8 cellular contexts compared by ENCODE assay signal in genomic region chr11:103091441-103091809, GRCh38. TPM values are rescaled to one million over a fixed set of nuclear protein-coding genes. Genes with fewer than 3 reads are reported as not detected.
DNase-seq lines count a peak whose midpoint lies in the region; ATAC-seq and TF ChIP-seq lines count a peak whose summit lies in the region.

No MANE protein-coding gene starts in this region.

- ATAC-seq in GM21381 (IDR thresholded peaks at IDR 0.05; ENCODE audit: unreplicated experiment) (peak; percentile 36), T-cell (replicated peaks in 1 of 4) (peak; percentile 53 to 58 (median 58))

- DNase-seq in DMS 273 treated with DMSO at 0.1 percent for 48 hours (lab: John Stamatoyannopoulos, UW): peak; percentile 35
- DNase-seq in HT-29 (ENCODE audit: low spot score): peak; percentile 64
- peak in 25 of 34 experiments; percentile 4 to 37 (median 20) for DNase-seq in T-cell
- no peak for DNase-seq in astrocyte of the cerebellum (ENCODE audit: low read depth)
- DNase-seq in dedifferentiated amniotic fluid mesenchymal stem cell (ENCODE audit: extremely low spot score): no peak

- peaks cover 13% of the 10 kb centered on the region for H3K36me3 Mint-ChIP-seq in T-cell

- H3K9ac ChIP-seq in iPS-18a (ENCODE audit: low read length): peak overlapping the region; percentile 99
- H3K9ac ChIP-seq in skeletal muscle tissue (ENCODE audit: low read depth in 1 of 3, low read length in 3 of 3): peak overlapping the region; percentile 87 to 93 (median 90)

- H3K36me3 ChIP-seq in iPS-18a (ENCODE audit: control insufficient read depth, low read depth, low read length): peaks cover 16% of the 10 kb centered on the region
- peaks cover 0 to 4% (median 3%) of the 10 kb centered on the region in 3 donors for H3K36me3 ChIP-seq in skeletal muscle tissue (ENCODE audit: control insufficient read depth in 3 of 3, insufficient read depth in 3 of 3, low read length in 3 of 3)

- H3K4me3 ChIP-seq in astrocyte of the cerebellum (ENCODE audit: low read depth, low read length): peak overlapping the region; percentile 82
- peak overlapping the region; percentile 90 for H3K4me3 ChIP-seq in iPS-18a (ENCODE audit: low read length)
- H3K4me3 ChIP-seq in skeletal muscle tissue (ENCODE audit: low read length in 3 of 3): peak overlapping the region; percentile 80 to 92 (median 83)

- H3K4me1 Mint-ChIP-seq in T-cell: peaks cover 30 to 40% (median 35%) of the 10 kb centered on the region in 3 donors

- H3K27ac ChIP-seq in iPS-18a (ENCODE audit: low read length) (peak overlapping the region; percentile 51), skeletal muscle tissue (ENCODE audit: low read depth, low read length) (peak overlapping the region; percentile 80)

- H3K4me3 Mint-ChIP-seq in T-cell: peak overlapping the region; percentile 82 to 96 (median 89)

- no peaks in the 10 kb centered on the region for H3K9me3 ChIP-seq in iPS-18a (ENCODE audit: control insufficient read depth, low read depth, low read length)
- no peaks in the 10 kb centered on the region for H3K9me3 ChIP-seq in skeletal muscle tissue (ENCODE audit: control insufficient read depth in 3 of 3, low read length in 3 of 3)

- in situ Hi-C loops in astrocyte of the cerebellum (cut with HindIII; ENCODE audit: low sequenced_read_pairs): no loop called here

- peaks cover 12 to 28% of the 10 kb centered on the region in 2 donors for H3K27me3 Mint-ChIP-seq in T-cell

- CTCF ChIA-PET in T-cell (lab: Charles Lee): interaction anchor here in 1 of 2 donors (0.6 to 1.8 kb wide), 6 partner anchors 9 to 621 kb away, joined by 4 to 17 read pairs (median 6); partner anchors contain the start of gene DYNC2H1

- H3K27ac Mint-ChIP-seq in T-cell: peak overlapping the region; percentile 59 to 87

- no peak for TF ChIP-seq CTCF in astrocyte of the cerebellum (IDR thresholded peaks at IDR 0.05; ENCODE audit: low read depth, low read length, missing control alignments)

- H3K9me3 Mint-ChIP-seq in T-cell: peaks cover 0 to 5% (median 0%) of the 10 kb centered on the region in 3 donors

- H3K27me3 ChIP-seq in iPS-18a (ENCODE audit: control insufficient read depth, insufficient read depth, low read length): peaks cover 5% of the 10 kb centered on the region
- H3K27me3 ChIP-seq in skeletal muscle tissue (ENCODE audit: control insufficient read depth in 3 of 3, insufficient read depth in 3 of 3, low read length in 3 of 3): peaks cover 0 to 11% (median 6%) of the 10 kb centered on the region in 3 donors

- POLR2A ChIA-PET in T-cell (lab: Charles Lee): interaction anchor here in 1 of 2 donors (1.2 to 3.7 kb wide), 3 partner anchors 16 to 21 kb away, joined by 3 to 20 read pairs (median 4); partner anchors contain the start of gene DYNC2H1

- H3K4me1 ChIP-seq in iPS-18a (ENCODE audit: control insufficient read depth, low read depth, low read length) (no peaks in the 10 kb centered on the region), skeletal muscle tissue (ENCODE audit: control insufficient read depth in 3 of 3, insufficient read depth in 3 of 3, low read length in 3 of 3) (peaks cover 5 to 16% (median 11%) of the 10 kb centered on the region in 3 donors)

RNA-seq across cellular contexts. Expression of gene DCUN1D5, which starts 0.5 kb away (rescaled TPM):
- 203 and 220 TPM in 2 replicates for total RNA-seq in HT-29 (2014; rRNA removed; shearing (Covaris generic))
- total RNA-seq in T-cell: 10 to 100 TPM; 13.1 to 19.2 (median 15.6) TPM
- 33.9 TPM for total RNA-seq in skeletal muscle tissue

RNA-seq across cellular contexts. Expression of gene DYNC2H1, which starts 17.8 kb away (rescaled TPM):
- total RNA-seq in HT-29 (2014; rRNA removed; shearing (Covaris generic)): 1.7 and 3.9 TPM in 2 replicates
- total RNA-seq in T-cell (1 to 10 TPM; 2.6 to 4.4 (median 3.2) TPM), skeletal muscle tissue (46.4 TPM)

Comparison
In these comparisons a context has a peak if more than half of its experiments do, and no peak if none do; other contexts are left out.
1. DNase-seq: peak in DMS 273 treated with DMSO at 0.1 percent for 48 hours (single experiment), HT-29 (single experiment) and T-cell (25 of 34); none in astrocyte of the cerebellum (single experiment) and dedifferentiated amniotic fluid mesenchymal stem cell (single experiment).
2. Peak in every context shown above with its lines, with median percentiles within 50 percentile points of each other: H3K4me3 ChIP-seq.